Comparison of ENCODE assay signal across 9 cellular contexts in genomic region chr12:110247340-110248095, GRCh38. TPM values are rescaled to one million over a fixed set of nuclear protein-coding genes. Genes with fewer than 3 reads are reported as not detected.
DNase-seq lines count a peak whose midpoint lies in the region; ATAC-seq and TF ChIP-seq lines count a peak whose summit lies in the region.
"Had no signal": no experiment of that assay in that cellular context is flagged by ENCODE, and none has a peak within 500 bp of the region (broad histone marks: within the 10 kb centered on the region; RNA-seq: fewer than 3 reads in every experiment).

No MANE protein-coding gene starts in this region.

- TF ChIP-seq CTCF in coronary artery (IDR thresholded peaks at IDR 0.05) (no peak), lower lobe of right lung (IDR thresholded peaks at IDR 0.05) (no peak), thoracic aorta (IDR thresholded peaks at IDR 0.05) (no peak), dorsolateral prefrontal cortex (IDR thresholded peaks at IDR 0.05 in 54 of 56, conservative IDR thresholded peaks at IDR 0.05 in 2 of 56; ENCODE audit: low read depth in 1 of 56, partially characterized antibody in 56 of 56) (no peak)

- H3K27me3 ChIP-seq in lower lobe of right lung (ENCODE audit: low read depth) (no peaks in the 10 kb centered on the region), thoracic aorta (replicated peaks; ENCODE audit: insufficient read depth) (no peaks in the 10 kb centered on the region), dorsolateral prefrontal cortex (no peaks in the 10 kb centered on the region)

- H3K27ac ChIP-seq in coronary artery, result peak overlapping the region; percentile 88 to 93
- peak overlapping the region; percentile 70 for H3K27ac ChIP-seq in lower lobe of right lung
- H3K27ac ChIP-seq in thoracic aorta, result peak overlapping the region; percentile 75 to 79
- peak overlapping the region in 28 of 59 donors; percentile 1 to 75 (median 40) for H3K27ac ChIP-seq in dorsolateral prefrontal cortex

- H3K4me1 ChIP-seq in lower lobe of right lung, result peaks cover 35% of the 10 kb centered on the region
- H3K4me1 ChIP-seq in thoracic aorta (ENCODE audit: control insufficient read depth in 1 of 2, low read depth in 2 of 2), result peaks cover 17 to 59% of the 10 kb centered on the region in 2 donors

- peak; percentile 74 to 83 for ATAC-seq in lower lobe of right lung
- ATAC-seq in thoracic aorta (ENCODE audit: insufficient number of reproducible peaks, low FRiP score, low read depth), result no peak
- no peak for ATAC-seq in HG02973 (IDR thresholded peaks at IDR 0.05; ENCODE audit: unreplicated experiment)

- H3K9me3 ChIP-seq in lower lobe of right lung (no peaks in the 10 kb centered on the region), thoracic aorta (no peaks in the 10 kb centered on the region)

- DNase-seq in HuH-7.5 (ENCODE audit: low spot score) (peak; percentile 68), coronary artery (ENCODE audit: low spot score) (no peak), lower lobe of right lung (no peak), thoracic aorta (ENCODE audit: low spot score) (no peak), SW 1271 (lab: John Stamatoyannopoulos, UW) (no peak), GM03348 (ENCODE audit: low spot score) (no peak), dorsolateral prefrontal cortex (no peak)
- DNase-seq: DND-41 had no signal

- H3K36me3 ChIP-seq in lower lobe of right lung, result no peaks in the 10 kb centered on the region
- no peaks in the 10 kb centered on the region for H3K36me3 ChIP-seq in thoracic aorta

- no peak overlapping the region for H3K4me3 ChIP-seq in coronary artery
- H3K4me3 ChIP-seq in lower lobe of right lung, result no peak overlapping the region
- H3K4me3 ChIP-seq in thoracic aorta, result no peak overlapping the region
- no peak overlapping the region for H3K4me3 ChIP-seq in dorsolateral prefrontal cortex

- intact Hi-C loops in lower lobe of right lung (cut with DNase I) (no loop called here), dorsolateral prefrontal cortex (cut with DNase I) (no loop called here)

RNA-seq across cellular contexts. Expression of gene ATP2A2, which starts 33.5 kb away (rescaled TPM):
- total RNA-seq in lower lobe of right lung (156 TPM), thoracic aorta (100 to 1,000 TPM; 226 to 290 TPM), dorsolateral prefrontal cortex (100 to 1,000 TPM; 198 to 558 (median 389) TPM)

Comparison
In these comparisons a context has a peak if more than half of its experiments do, and no peak if none do; other contexts are left out.
1. ATAC-seq: peak in lower lobe of right lung (2 of 2); none in thoracic aorta (single experiment) and HG02973 (single experiment).